Comparison of ENCODE assay signal across 8 cellular contexts in the genomic region with DNA sequence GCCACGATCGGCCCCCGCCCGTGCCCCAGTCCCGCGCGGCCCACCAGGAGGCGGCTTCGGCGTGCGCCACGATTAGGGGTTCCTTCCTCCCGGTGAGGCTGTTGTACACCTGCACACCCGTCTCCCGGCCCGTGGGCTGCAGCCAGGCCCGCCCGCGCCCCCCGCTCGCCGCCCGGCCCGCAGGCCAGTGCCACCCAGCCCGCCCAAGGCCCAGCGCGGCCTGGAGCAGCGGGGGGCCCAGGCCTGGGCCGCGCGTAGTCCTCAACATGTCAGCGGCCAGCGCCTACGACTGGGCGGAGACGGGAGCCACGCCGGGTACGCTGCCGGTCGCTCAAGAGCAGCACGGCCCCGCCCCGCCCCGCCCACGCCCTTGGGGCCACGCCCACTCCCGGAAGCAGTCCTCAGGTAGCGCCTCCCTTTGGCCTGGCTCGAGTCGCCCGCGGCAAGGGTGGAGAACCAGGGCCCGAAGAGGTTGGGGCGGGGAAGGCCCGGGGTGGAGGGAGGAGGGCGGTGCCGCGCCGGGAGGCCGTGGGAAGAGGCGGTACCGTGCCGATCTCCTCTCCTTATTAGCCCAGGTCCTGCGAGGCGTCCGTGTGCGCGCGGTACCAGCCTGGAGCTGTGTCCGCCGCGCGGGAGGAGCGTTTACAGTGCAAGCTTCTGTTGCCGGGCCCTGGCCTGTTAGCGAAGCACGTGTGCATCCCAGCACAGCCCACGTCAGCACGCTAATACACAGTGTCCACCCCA. TPM values are rescaled to one million over a fixed set of nuclear protein-coding genes. Genes with fewer than 3 reads are reported as not detected.
DNase-seq lines count a peak whose midpoint lies in the region; ATAC-seq and TF ChIP-seq lines count a peak whose summit lies in the region.

A gene with protein sequence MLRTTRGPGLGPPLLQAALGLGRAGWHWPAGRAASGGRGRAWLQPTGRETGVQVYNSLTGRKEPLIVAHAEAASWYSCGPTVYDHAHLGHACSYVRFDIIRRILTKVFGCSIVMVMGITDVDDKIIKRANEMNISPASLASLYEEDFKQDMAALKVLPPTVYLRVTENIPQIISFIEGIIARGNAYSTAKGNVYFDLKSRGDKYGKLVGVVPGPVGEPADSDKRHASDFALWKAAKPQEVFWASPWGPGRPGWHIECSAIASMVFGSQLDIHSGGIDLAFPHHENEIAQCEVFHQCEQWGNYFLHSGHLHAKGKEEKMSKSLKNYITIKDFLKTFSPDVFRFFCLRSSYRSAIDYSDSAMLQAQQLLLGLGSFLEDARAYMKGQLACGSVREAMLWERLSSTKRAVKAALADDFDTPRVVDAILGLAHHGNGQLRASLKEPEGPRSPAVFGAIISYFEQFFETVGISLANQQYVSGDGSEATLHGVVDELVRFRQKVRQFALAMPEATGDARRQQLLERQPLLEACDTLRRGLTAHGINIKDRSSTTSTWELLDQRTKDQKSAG (minus strand): TSS at position 291 of the 744 bp plus-strand sequence. CDS start 23 bp downstream, at position 268.

- H3K36me3 ChIP-seq in ectodermal cell (ENCODE audit: control insufficient read depth, insufficient read depth, low read length) (peaks cover 6% of the 10 kb centered on the region), lung (ENCODE audit: control insufficient read depth in 2 of 2, insufficient read depth in 2 of 2, low read length in 2 of 2) (peaks cover 0 to 5% of the 10 kb centered on the region in 2 donors)

- H3K27ac ChIP-seq in ectodermal cell (ENCODE audit: insufficient read depth, low read depth, low read length, poor library complexity, severe bottlenecking): peak within 1 kb of the TSS; percentile 48
- H3K27ac ChIP-seq in lung (ENCODE audit: low read depth in 1 of 2, low read length in 1 of 2): peak within 1 kb of the TSS; percentile 82 to 88

- DNase-seq in COLO668 (lab: John Stamatoyannopoulos, UW; ENCODE audit: unreplicated experiment) (peak; percentile 100), GM20000 (ENCODE audit: low spot score) (peak; percentile 98), HT-29 (ENCODE audit: low spot score) (peak; percentile 99), lung (ENCODE audit: low spot score) (peak; percentile 97)
- DNase-seq in NK-92 treated with Interleukin-12 subunit alpha and Interleukin-12 subunit beta, amount 100 ng/mL, for 24 hours (lab: John Stamatoyannopoulos, UW): peak; percentile 97
- DNase-seq in activated CD8-positive, alpha-beta memory T cell treated with anti-CD3 and anti-CD28 coated beads for 1 hour (ENCODE audit: extremely low read depth in 1 of 2, low read depth in 1 of 2): peak; percentile 86
- DNase-seq in stimulated activated CD4-positive, alpha-beta T cell treated with anti-CD3 and anti-CD28 coated beads, TNF-alpha, amount 100 ng/mL, for 4 hours (ENCODE audit: low read depth in 3 of 3): peak; percentile 90 to 91 (median 91)

- H3K4me3 ChIP-seq in ectodermal cell (ENCODE audit: insufficient read depth, low read depth, low read length) (peak within 1 kb of the TSS; percentile 88), lung (peak within 1 kb of the TSS; percentile 88)

- peak; percentile 98 for ATAC-seq in lung (ENCODE audit: insufficient read depth, low FRiP score)

- no peaks in the 10 kb centered on the region for H3K9me3 ChIP-seq in ectodermal cell (ENCODE audit: control insufficient read depth, low read length)
- no peaks in the 10 kb centered on the region for H3K9me3 ChIP-seq in lung (ENCODE audit: control insufficient read depth in 2 of 2, insufficient read depth in 1 of 2, low read length in 1 of 2)

- H3K27me3 ChIP-seq in ectodermal cell (ENCODE audit: control insufficient read depth, insufficient read depth, low read length, poor library complexity, severe bottlenecking) (no peaks in the 10 kb centered on the region), lung (ENCODE audit: control insufficient read depth, insufficient read depth) (no peaks in the 10 kb centered on the region)

- H3K4me1 ChIP-seq in ectodermal cell (ENCODE audit: control insufficient read depth, insufficient read depth, low read length) (peaks cover 17% of the 10 kb centered on the region), lung (ENCODE audit: control insufficient read depth in 2 of 2, insufficient read depth in 2 of 2, low read length in 2 of 2) (peaks cover 7 to 14% of the 10 kb centered on the region in 2 donors)

- WGBS in ectodermal cell, 2 experiments: 0% methylated on average over 80 of the region's 80 CpGs
- WGBS in lung, 2 donors: 0 to 1% methylated on average over 62 to 80 of the region's 80 CpGs

- peak; percentile 18 for TF ChIP-seq CTCF in GM20000 (IDR thresholded peaks at IDR 0.05; ENCODE audit: extremely low read depth, missing control alignments)
- TF ChIP-seq CTCF in lung (IDR thresholded peaks at IDR 0.05; ENCODE audit: control extremely low read depth, extremely low read depth): no peak

RNA-seq across cellular contexts. Expression of the gene that starts here (rescaled TPM):
- total RNA-seq in HT-29 (2014; rRNA removed; shearing (Covaris generic)): 88.3 and 107 TPM in 2 replicates
- 48.1 TPM for polyA plus RNA-seq in ectodermal cell (2013, experiment 1 of 4)
- 51.3 TPM for polyA plus RNA-seq in ectodermal cell (2013, experiment 2 of 4)
- polyA plus RNA-seq in ectodermal cell (2013, experiment 3 of 4): 40.8 TPM
- 40.6 TPM for polyA plus RNA-seq in ectodermal cell (2013, experiment 4 of 4)
- total RNA-seq in lung: 10 to 100 TPM; 61.9 to 79.5 TPM
- 100 to 1,000 TPM in 1 of 2 donors, 10 to 100 TPM in 1; 70.5 to 102 TPM for polyA plus RNA-seq in lung

Comparison
In these comparisons a context has a peak if more than half of its experiments do, and no peak if none do; other contexts are left out.
1. Peak in every context shown above with its lines: DNase-seq, ATAC-seq, H3K4me3 ChIP-seq and H3K27ac ChIP-seq.